ENCODE assay signal across 8 cellular contexts in the genomic region with DNA sequence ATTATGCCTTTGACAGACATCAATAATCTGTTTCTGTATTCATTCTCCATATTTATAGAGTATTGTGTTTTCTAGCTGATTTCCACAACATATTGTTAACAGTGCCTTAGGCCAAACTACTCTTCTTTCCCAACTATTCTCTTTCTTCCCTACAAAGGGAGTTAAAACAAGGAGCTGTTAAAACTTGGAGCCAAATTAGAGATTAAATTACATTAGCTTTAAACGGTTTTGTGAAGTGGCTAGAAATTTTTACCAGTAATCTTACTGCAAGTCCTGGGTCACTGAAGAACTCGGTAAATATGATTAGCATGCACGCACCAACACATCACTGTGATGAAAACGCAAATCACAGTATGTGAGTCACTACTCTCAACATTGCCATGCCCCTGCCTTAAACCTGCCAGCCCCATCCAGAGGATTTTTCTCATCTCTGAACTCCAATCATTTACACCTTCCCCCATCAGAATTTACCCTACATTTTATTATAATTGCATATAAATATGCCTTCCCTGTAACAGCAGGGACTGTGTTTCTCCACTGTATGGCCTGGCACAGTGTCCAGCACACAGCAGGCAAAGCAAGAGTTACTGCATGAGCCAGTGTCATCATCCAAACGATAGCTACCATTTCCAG. TPM values are rescaled to one million over a fixed set of nuclear protein-coding genes. Genes with fewer than 3 reads are reported as not detected.
DNase-seq lines count a peak whose midpoint lies in the region; ATAC-seq lines count a peak whose summit lies in the region.

No MANE protein-coding gene starts in this region.

- no peaks in the 10 kb centered on the region for H3K9me2 ChIP-seq in Karpas-422 (replicated peaks; ENCODE audit: insufficient read depth, low read length)

- H2AFZ ChIP-seq in Karpas-422 (ENCODE audit: low read length): no peak overlapping the region

- H3K4me3 Mint-ChIP-seq in CD8-positive, alpha-beta memory T cell: peak overlapping the region; percentile 88 to 97 (median 90)
- peak overlapping the region; percentile 92 to 93 for H3K4me3 Mint-ChIP-seq in stimulated activated naive CD8-positive, alpha-beta T cell treated with anti-CD3 and anti-CD28 coated beads, Interleukin-15, amount 100 ng/mL, for 72 hours

- H3K36me3 ChIP-seq in CD8-positive, alpha-beta memory T cell (ENCODE audit: insufficient read depth, low read length): peaks cover 5% of the 10 kb centered on the region
- peaks cover 21% of the 10 kb centered on the region for H3K36me3 ChIP-seq in Karpas-422 (ENCODE audit: insufficient read depth, low read length)

- H3K79me2 ChIP-seq in Karpas-422 (ENCODE audit: low read length): peaks cover 62% of the 10 kb centered on the region

- CTCF ChIA-PET in CD8-positive, alpha-beta memory T cell (lab: Charles Lee): interaction anchor here (1.2 to 4.3 kb wide), 3 partner anchors 45 to 731 kb away, joined by 3 to 30 read pairs (median 4); no protein-coding TSS in a partner anchor

- peak overlapping the region; percentile 93 for H3K4me3 ChIP-seq in CD8-positive, alpha-beta memory T cell (ENCODE audit: low read length)
- peak overlapping the region; percentile 98 for H3K4me3 ChIP-seq in Karpas-422 (ENCODE audit: low read length)

- peak; percentile 38 for ATAC-seq in stimulated activated naive CD8-positive, alpha-beta T cell treated with anti-CD3 and anti-CD28 coated beads, Interleukin-15, amount 100 ng/mL, for 72 hours
- ATAC-seq in HG03135 (IDR thresholded peaks at IDR 0.05; ENCODE audit: unreplicated experiment): no peak

- no peaks in the 10 kb centered on the region for H3K27me3 ChIP-seq in CD8-positive, alpha-beta memory T cell (ENCODE audit: insufficient read depth, low read length, poor library complexity, severe bottlenecking)
- H3K27me3 ChIP-seq in Karpas-422 (ENCODE audit: low read length): no peaks in the 10 kb centered on the region

- POLR2A ChIA-PET in CD8-positive, alpha-beta memory T cell (lab: Charles Lee): interaction anchor here (0.8 to 2.8 kb wide), 2 partner anchors 392 to 657 kb away, joined by 3 to 15 read pairs; partner anchors contain the start of genes GAS5 and ZBTB37

- peak overlapping the region; percentile 32 to 97 (median 93) for H3K27ac Mint-ChIP-seq in CD8-positive, alpha-beta memory T cell
- peak overlapping the region; percentile 55 to 97 for H3K27ac Mint-ChIP-seq in stimulated activated naive CD8-positive, alpha-beta T cell treated with anti-CD3 and anti-CD28 coated beads, Interleukin-15, amount 100 ng/mL, for 72 hours

- H3K27me3 Mint-ChIP-seq in CD8-positive, alpha-beta memory T cell: no peaks in the 10 kb centered on the region
- H3K27me3 Mint-ChIP-seq in stimulated activated naive CD8-positive, alpha-beta T cell treated with anti-CD3 and anti-CD28 coated beads, Interleukin-15, amount 100 ng/mL, for 72 hours: no peaks in the 10 kb centered on the region

- peak overlapping the region; percentile 93 for H3K4me2 ChIP-seq in Karpas-422 (ENCODE audit: low read depth, low read length, poor library complexity, severe bottlenecking)

- H4K20me1 ChIP-seq in Karpas-422 (ENCODE audit: insufficient read depth, low read depth, low read length): peaks cover 9% of the 10 kb centered on the region; the same call in 1 of the 2 replicates

- peak overlapping the region; percentile 93 for H3K27ac ChIP-seq in CD8-positive, alpha-beta memory T cell (ENCODE audit: low read depth, low read length)
- no peak overlapping the region for H3K27ac ChIP-seq in Karpas-422 (ENCODE audit: low read length)

- peaks cover 2% of the 10 kb centered on the region for H3K9me3 ChIP-seq in CD8-positive, alpha-beta memory T cell (ENCODE audit: low read length)
- no peaks in the 10 kb centered on the region; the same call in 1 of the 2 replicates for H3K9me3 ChIP-seq in Karpas-422 (ENCODE audit: low read length)

- DNase-seq in CD8-positive, alpha-beta memory T cell: no peak
- DNase-seq in Karpas-422 (no peak), amniotic epithelial cell (ENCODE audit: low read depth) (peak; percentile 80), iris pigment epithelial cell (ENCODE audit: low read depth) (peak; percentile 93), DMS153 treated with DMSO at 0.1 percent for 48 hours (lab: John Stamatoyannopoulos, UW; ENCODE audit: unreplicated experiment) (no peak), OCI-M2 (lab: John Stamatoyannopoulos, UW; ENCODE audit: unreplicated experiment) (no peak)
- peak; percentile 10 to 46 for DNase-seq in stimulated activated naive CD8-positive, alpha-beta T cell treated with anti-CD3 and anti-CD28 coated beads, Interleukin-15, amount 100 ng/mL, for 72 hours

- peak overlapping the region; percentile 94 for H3K9ac ChIP-seq in Karpas-422 (ENCODE audit: low read length)

- H3K36me3 Mint-ChIP-seq in CD8-positive, alpha-beta memory T cell: peaks cover 14 to 43% (median 17%) of the 10 kb centered on the region in 3 donors

- H3K9me3 Mint-ChIP-seq in CD8-positive, alpha-beta memory T cell: peaks cover 0 to 10% (median 7%) of the 10 kb centered on the region in 5 donors
- H3K9me3 Mint-ChIP-seq in stimulated activated naive CD8-positive, alpha-beta T cell treated with anti-CD3 and anti-CD28 coated beads, Interleukin-15, amount 100 ng/mL, for 72 hours: peaks cover 11 to 15% of the 10 kb centered on the region in 2 donors

- peaks cover 40% of the 10 kb centered on the region for H3K4me1 ChIP-seq in CD8-positive, alpha-beta memory T cell (ENCODE audit: insufficient read depth, low read length)
- H3K4me1 ChIP-seq in Karpas-422 (ENCODE audit: low read length): peaks cover 34% of the 10 kb centered on the region

- H3K4me1 Mint-ChIP-seq in CD8-positive, alpha-beta memory T cell: peaks cover 58 to 73% (median 72%) of the 10 kb centered on the region in 3 donors
- H3K4me1 Mint-ChIP-seq in stimulated activated naive CD8-positive, alpha-beta T cell treated with anti-CD3 and anti-CD28 coated beads, Interleukin-15, amount 100 ng/mL, for 72 hours: peaks cover 56% of the 10 kb centered on the region

RNA-seq across cellular contexts. Expression of gene PRDX6, which starts 1.5 kb away (rescaled TPM):
- total RNA-seq in CD8-positive, alpha-beta memory T cell: 100 to 1,000 TPM; 134 to 140 TPM
- 159 TPM for polyA plus RNA-seq in CD8-positive, alpha-beta memory T cell
- 107 and 232 TPM in 2 replicates for total RNA-seq in Karpas-422 (2014; rRNA removed; shearing (Covaris generic); ENCODE audit: low replicate concordance)

Comparison
In these comparisons a context has a peak if more than half of its experiments do, and no peak if none do; other contexts are left out.
1. DNase-seq: peak in amniotic epithelial cell (single experiment), iris pigment epithelial cell (single experiment) and stimulated activated naive CD8-positive, alpha-beta T cell treated with anti-CD3 and anti-CD28 coated beads, Interleukin-15, amount 100 ng/mL, for 72 hours (2 of 2); none in CD8-positive, alpha-beta memory T cell (0 of 5), Karpas-422 (single experiment), DMS153 treated with DMSO at 0.1 percent for 48 hours (single experiment) and OCI-M2 (single experiment).